17 cellular contexts compared by ENCODE assay signal in the genomic region with DNA sequence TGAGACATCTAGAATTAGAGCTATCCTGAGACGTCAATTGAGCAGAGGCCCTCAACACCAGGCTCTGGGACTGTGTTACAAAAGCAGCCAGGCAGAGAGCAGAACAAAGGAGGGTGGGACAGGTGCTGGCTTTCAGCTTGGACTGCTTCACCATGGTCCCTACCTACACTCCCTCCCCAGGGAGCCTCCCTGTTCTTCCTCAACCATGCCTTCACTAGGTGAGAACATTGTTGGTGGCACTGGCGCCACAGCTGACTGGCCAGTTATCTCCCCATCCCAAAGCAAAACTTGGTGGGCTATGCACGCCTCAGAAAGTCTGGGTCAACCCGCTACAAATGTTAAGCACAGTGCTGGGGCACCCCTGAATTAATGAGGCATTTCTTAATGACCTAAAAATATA.
DNase-seq lines count a peak whose midpoint lies in the region; ATAC-seq and TF ChIP-seq lines count a peak whose summit lies in the region.
"Had no signal": no experiment of that assay in that cellular context is flagged by ENCODE, and none has a peak within 500 bp of the region (broad histone marks: within the 10 kb centered on the region; RNA-seq: fewer than 3 reads in every experiment).

No MANE protein-coding gene starts in this region.

- TF ChIP-seq POLR2A in sigmoid colon (IDR thresholded peaks at IDR 0.05): no peak

- intact Hi-C loops in sigmoid colon (cut with DNase I): no loop called here

- 74 to 89% methylated on average over 4 of the region's 4 CpGs for WGBS in sigmoid colon, 2 donors

- H3K4me3 ChIP-seq in sigmoid colon: no peak overlapping the region
- H3K4me3 ChIP-seq: BLaER1 treated with 17β-estradiol and CSF1 and Interleukin-3, amounts not matched to agents 10 nM and 100 nM; stomach; uterus had no signal

- TF ChIP-seq CTCF in sigmoid colon (IDR thresholded peaks at IDR 0.05): no peak

- H3K4me1 ChIP-seq in sigmoid colon: peaks cover 0 to 53% (median 50%) of the 10 kb centered on the region in 4 donors
- H3K4me1 ChIP-seq: uterus had no signal

- no peak for ATAC-seq in HG03097 (IDR thresholded peaks at IDR 0.05; ENCODE audit: low FRiP score, unreplicated experiment)
- ATAC-seq: activated T-helper 17 cell treated with anti-CD3 and anti-CD28 coated beads, Interleukin-2, amount 50 U/mL, for 72 hours; effector memory CD8-positive, alpha-beta T cell; natural killer cell had no signal

- H3K36me3 ChIP-seq in sigmoid colon: no peaks in the 10 kb centered on the region
- H3K36me3 ChIP-seq: BLaER1 treated with 17β-estradiol and CSF1 and Interleukin-3, amounts not matched to agents 10 nM and 100 nM; stomach; uterus had no signal

- DNase-seq in NCI-H510A treated with DMSO at 0.1 percent for 48 hours (lab: John Stamatoyannopoulos, UW) (peak; percentile 4), NCI-H510A (lab: John Stamatoyannopoulos, UW) (no peak), NCI-H69 (lab: John Stamatoyannopoulos, UW) (peak; percentile 91), iPS-NIHi11 (ENCODE audit: low spot score) (peak; percentile 58), sigmoid colon (no peak), HuH-7.5 (ENCODE audit: low spot score) (no peak)
- DNase-seq in stimulated activated CD4-positive, alpha-beta T cell treated with anti-CD3 and anti-CD28 coated beads, Interleukin-1b, Interleukin-23, amount 100 ng/mL, for 48 hours: no peak
- DNase-seq: activated CD4-positive, alpha-beta memory T cell treated with anti-CD3 and anti-CD28 coated beads, Interleukin-2, amount 10 ng/mL, durations not matched to agents 7 days and 5 days; cerebellar nuclear complex; effector memory CD8-positive, alpha-beta T cell; HFFc6; natural killer cell; stomach; uterus had no signal

- H3K9me3 ChIP-seq in sigmoid colon: no peaks in the 10 kb centered on the region
- H3K9me3 ChIP-seq: BLaER1 treated with 17β-estradiol and CSF1 and Interleukin-3, amounts not matched to agents 10 nM and 100 nM; stomach; uterus had no signal

- peak overlapping the region in 3 of 4 donors; percentile 77 to 92 (median 89) for H3K27ac ChIP-seq in sigmoid colon
- H3K27ac ChIP-seq: BLaER1 treated with 17β-estradiol and CSF1 and Interleukin-3, amounts not matched to agents 10 nM and 100 nM; uterus had no signal

- no peaks in the 10 kb centered on the region for H3K27me3 ChIP-seq in sigmoid colon
- H3K27me3 ChIP-seq: BLaER1 treated with 17β-estradiol and CSF1 and Interleukin-3, amounts not matched to agents 10 nM and 100 nM; uterus had no signal

- TF ChIP-seq EP300 in sigmoid colon (IDR thresholded peaks at IDR 0.05): no peak

Comparison
In these comparisons a context has a peak if more than half of its experiments do, and no peak if none do; other contexts are left out.
1. DNase-seq: peak in NCI-H510A treated with DMSO at 0.1 percent for 48 hours (single experiment), NCI-H69 (single experiment) and iPS-NIHi11 (single experiment); none in NCI-H510A (single experiment), sigmoid colon (single experiment), stimulated activated CD4-positive, alpha-beta T cell treated with anti-CD3 and anti-CD28 coated beads, Interleukin-1b, Interleukin-23, amount 100 ng/mL, for 48 hours (single experiment) and HuH-7.5 (single experiment).